In genomic region chr1:8791819-8792218, GRCh38 we compare ENCODE assay signal across 26 cellular contexts.
"Had no signal": no experiment of that assay in that cellular context is flagged by ENCODE, and none has a peak within 500 bp of the region (broad histone marks: within the 10 kb centered on the region; RNA-seq: fewer than 3 reads in every experiment).

No MANE protein-coding gene starts in this region.

- H3K27me3 ChIP-seq: brain microvascular endothelial cell, Peyer's patch, SJSA1 had no signal

- H3K4me1 Mint-ChIP-seq: activated CD4-positive, alpha-beta T cell treated with anti-CD3 and anti-CD28 coated beads, Interleukin-2, amount 10 ng/mL, durations not matched to agents 24 days and 14 days; activated naive CD4-positive, alpha-beta T cell treated with anti-CD3 and anti-CD28 coated beads, Interleukin-2, amount 10 ng/mL, durations not matched to agents 7 days and 5 days had no signal

- H3K4me3 Mint-ChIP-seq: activated B cell treated with CpG ODN at 0.5 μM for 24 hours; activated CD4-positive, alpha-beta memory T cell treated with anti-CD3 and anti-CD28 coated beads for 36 hours; activated CD4-positive, alpha-beta T cell treated with anti-CD3 and anti-CD28 coated beads, Interleukin-2, amount 10 ng/mL, durations not matched to agents 24 days and 14 days; activated naive CD4-positive, alpha-beta T cell treated with anti-CD3 and anti-CD28 coated beads, Interleukin-2, amount 10 ng/mL, durations not matched to agents 7 days and 5 days; activated naive CD8-positive, alpha-beta T cell treated with anti-CD3 and anti-CD28 coated beads for 36 hours had no signal

- H3K9me3 Mint-ChIP-seq: activated B cell treated with CpG ODN at 0.5 μM for 24 hours; activated CD4-positive, alpha-beta memory T cell treated with anti-CD3 and anti-CD28 coated beads for 36 hours; activated CD4-positive, alpha-beta T cell treated with anti-CD3 and anti-CD28 coated beads, Interleukin-2, amount 10 ng/mL, durations not matched to agents 24 days and 14 days; activated naive CD4-positive, alpha-beta T cell treated with anti-CD3 and anti-CD28 coated beads, Interleukin-2, amount 10 ng/mL, durations not matched to agents 7 days and 5 days; activated naive CD8-positive, alpha-beta T cell treated with anti-CD3 and anti-CD28 coated beads for 36 hours; activated T-helper 2 cell treated with anti-CD3 and anti-CD28 coated beads, Interferon-gamma antibody, Interleukin-2, Interleukin-4, amounts not matched to agents 10 μg/mL and 5 μg/mL and 100 μg/mL, durations not matched to agents 14 hours and 24 hours and 36 hours had no signal

- H3K27ac Mint-ChIP-seq: activated B cell treated with CpG ODN at 0.5 μM for 24 hours; activated CD4-positive, alpha-beta memory T cell treated with anti-CD3 and anti-CD28 coated beads for 36 hours; activated CD4-positive, alpha-beta T cell treated with anti-CD3 and anti-CD28 coated beads, Interleukin-2, amount 10 ng/mL, durations not matched to agents 24 days and 14 days; activated naive CD4-positive, alpha-beta T cell treated with anti-CD3 and anti-CD28 coated beads, Interleukin-2, amount 10 ng/mL, durations not matched to agents 7 days and 5 days; activated naive CD8-positive, alpha-beta T cell treated with anti-CD3 and anti-CD28 coated beads for 36 hours; activated T-helper 2 cell treated with anti-CD3 and anti-CD28 coated beads, Interferon-gamma antibody, Interleukin-2, Interleukin-4, amounts not matched to agents 10 μg/mL and 5 μg/mL and 100 μg/mL, durations not matched to agents 14 hours and 24 hours and 36 hours had no signal

- H3K4me3 ChIP-seq: Peyer's patch, SJSA1 had no signal

- ATAC-seq: SK-N-SH treated with all-trans-retinoic acid at 6 μM for 48 hours had no signal

- H3K9me3 ChIP-seq: Peyer's patch, SJSA1 had no signal

- H3K36me3 Mint-ChIP-seq: activated CD4-positive, alpha-beta memory T cell treated with anti-CD3 and anti-CD28 coated beads for 36 hours had no signal

- DNase-seq: activated B cell treated with CpG ODN at 0.5 μM for 24 hours; activated CD4-positive, alpha-beta memory T cell treated with anti-CD3 and anti-CD28 coated beads for 36 hours; activated CD4-positive, alpha-beta T cell treated with anti-CD3 and anti-CD28 coated beads for 1 hour; activated CD4-positive, alpha-beta T cell treated with anti-CD3 and anti-CD28 coated beads, Interleukin-2, amount 10 ng/mL, durations not matched to agents 24 days and 14 days; activated CD8-positive, alpha-beta memory T cell treated with anti-CD3 and anti-CD28 coated beads for 24 hours; activated gamma-delta T cell treated with Interleukin-2 at 50 U/mL for 16 hours; activated naive CD4-positive, alpha-beta T cell treated with anti-CD3 and anti-CD28 coated beads, Interleukin-2, amount 10 ng/mL, durations not matched to agents 7 days and 5 days; activated naive CD8-positive, alpha-beta T cell treated with anti-CD3 and anti-CD28 coated beads for 36 hours; activated T-cell treated with anti-CD3 and anti-CD28 coated beads, Interleukin-2, amount 50 U/mL, for 48 hours; brain microvascular endothelial cell; Kasumi-1; KBM-7; NCI-H1092; NCI-H1417 treated with DMSO at 0.1 percent for 48 hours; NCI-H1694; NCI-H2029 treated with DMSO at 0.1 percent for 48 hours; NCI-H345; NCI-H510A; NCI-H526 treated with DMSO at 0.1 percent for 48 hours; NCI-H82; Peyer's patch; SHP77; SW 1271 had no signal

- H3K4me1 ChIP-seq: Peyer's patch, SJSA1 had no signal

- H3K36me3 ChIP-seq: brain microvascular endothelial cell, Peyer's patch, SJSA1 had no signal

- H3K27ac ChIP-seq: brain microvascular endothelial cell, Peyer's patch, SJSA1 had no signal

- H3K27me3 Mint-ChIP-seq: activated B cell treated with CpG ODN at 0.5 μM for 24 hours; activated CD4-positive, alpha-beta memory T cell treated with anti-CD3 and anti-CD28 coated beads for 36 hours; activated CD4-positive, alpha-beta T cell treated with anti-CD3 and anti-CD28 coated beads, Interleukin-2, amount 10 ng/mL, durations not matched to agents 24 days and 14 days; activated naive CD4-positive, alpha-beta T cell treated with anti-CD3 and anti-CD28 coated beads, Interleukin-2, amount 10 ng/mL, durations not matched to agents 7 days and 5 days; activated naive CD8-positive, alpha-beta T cell treated with anti-CD3 and anti-CD28 coated beads for 36 hours had no signal
